ENCODE assay signal across 8 cellular contexts in the genomic region with DNA sequence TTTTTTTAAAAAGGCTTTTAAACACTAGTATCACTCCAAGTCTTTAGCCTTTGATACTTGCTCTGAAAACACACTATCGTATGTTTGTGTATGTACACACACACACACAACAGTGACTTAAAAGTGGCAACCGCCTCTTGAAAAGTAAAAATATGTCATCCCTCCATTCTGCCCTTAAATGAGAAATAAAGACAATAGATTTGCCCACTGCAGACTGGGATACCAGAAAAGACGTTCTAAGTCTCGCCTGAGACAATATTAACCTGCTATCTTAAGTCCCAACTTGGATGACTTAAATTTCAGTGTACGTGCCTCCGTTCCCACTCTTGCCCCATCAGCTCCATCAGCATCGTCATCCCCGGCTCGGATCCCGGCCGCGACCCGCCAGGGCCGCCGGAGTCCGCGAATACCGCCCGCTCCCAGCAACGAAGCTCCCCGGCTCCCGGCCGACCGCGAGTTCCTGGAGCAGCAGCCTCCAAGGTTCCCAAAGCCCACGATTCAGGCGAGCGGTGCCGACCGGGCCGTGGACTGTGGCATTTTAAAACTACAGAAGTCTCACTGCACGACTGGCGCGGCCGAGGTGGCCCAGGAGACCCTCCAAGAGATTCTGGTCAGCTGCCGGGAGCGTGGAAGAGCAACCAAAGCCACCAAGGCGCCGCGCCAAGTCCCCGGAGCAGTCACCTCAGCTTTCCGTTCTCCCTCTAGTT. TPM values are rescaled to one million over a fixed set of nuclear protein-coding genes. Genes with fewer than 3 reads are reported as not detected.
DNase-seq lines count a peak whose midpoint lies in the region; ATAC-seq and TF ChIP-seq lines count a peak whose summit lies in the region.

No MANE protein-coding gene starts in this region.

- peak; percentile 1 for ATAC-seq in left lung
- ATAC-seq in GM21528 (IDR thresholded peaks at IDR 0.05; ENCODE audit: low FRiP score, unreplicated experiment): no peak

- no peaks in the 10 kb centered on the region for H3K27me3 ChIP-seq in BLaER1 treated with 17β-estradiol and CSF1 and Interleukin-3, amounts not matched to agents 10 nM and 100 nM
- no peaks in the 10 kb centered on the region for H3K27me3 ChIP-seq in left lung

- intact Hi-C loops in left lung (cut with DNase I): no loop called here

- H3K4me3 ChIP-seq in BLaER1 treated with 17β-estradiol and CSF1 and Interleukin-3, amounts not matched to agents 10 nM and 100 nM: peak overlapping the region; percentile 81 to 98 (median 93)
- peak overlapping the region; percentile 64 to 92 for H3K4me3 ChIP-seq in left lung

- H3K36me3 ChIP-seq in BLaER1 treated with 17β-estradiol and CSF1 and Interleukin-3, amounts not matched to agents 10 nM and 100 nM: peaks cover 0 to 24% (median 11%) of the 10 kb centered on the region in 11 experiments; a peak in 12 of 22 replicates
- no peaks in the 10 kb centered on the region for H3K36me3 ChIP-seq in left lung

- no peaks in the 10 kb centered on the region for H3K9me3 ChIP-seq in BLaER1 treated with 17β-estradiol and CSF1 and Interleukin-3, amounts not matched to agents 10 nM and 100 nM (replicated peaks in 1 of 11)
- H3K9me3 ChIP-seq in left lung: no peaks in the 10 kb centered on the region

- peak overlapping the region; percentile 96 to 100 (median 99) for H3K9ac ChIP-seq in BLaER1 treated with 17β-estradiol and CSF1 and Interleukin-3, amounts not matched to agents 10 nM and 100 nM

- H3K4me1 ChIP-seq in BLaER1 treated with 17β-estradiol and CSF1 and Interleukin-3, amounts not matched to agents 10 nM and 100 nM: peaks cover 12 to 35% (median 28%) of the 10 kb centered on the region in 10 experiments
- H3K4me1 ChIP-seq in left lung: peaks cover 13 to 47% of the 10 kb centered on the region in 2 donors

- H4K20me1 ChIP-seq in BLaER1 treated with 17β-estradiol and CSF1 and Interleukin-3, amounts not matched to agents 10 nM and 100 nM: peaks cover 0 to 37% (median 16%) of the 10 kb centered on the region in 11 experiments; a peak in 16 of 22 replicates

- peak overlapping the region; percentile 96 to 100 (median 99) for H3K27ac ChIP-seq in BLaER1 treated with 17β-estradiol and CSF1 and Interleukin-3, amounts not matched to agents 10 nM and 100 nM
- H3K27ac ChIP-seq in cingulate gyrus (ENCODE audit: low read depth, low read length) (peak overlapping the region; percentile 96), left lung (peak overlapping the region; percentile 99)

- TF ChIP-seq CTCF in left lung (IDR thresholded peaks at IDR 0.05): no peak

- H3K4me2 ChIP-seq in BLaER1 treated with 17β-estradiol and CSF1 and Interleukin-3, amounts not matched to agents 10 nM and 100 nM: peak overlapping the region; percentile 35 to 94 (median 89)

- peak; percentile 49 for DNase-seq in HS-27A (ENCODE audit: low read depth)
- DNase-seq in T-helper 9 cell: peak; percentile 29
- peak; percentile 64 to 92 for DNase-seq in left lung
- DNase-seq in stimulated activated CD4-positive, alpha-beta T cell treated with anti-CD3 and anti-CD28 coated beads, Interleukin-4, amount 100 ng/mL, for 24 hours: peak; percentile 34
- DNase-seq in SKM-1 treated with dmso at 0.1 percent for 144 hours (lab: John Stamatoyannopoulos, UW; ENCODE audit: unreplicated experiment): no peak

RNA-seq across cellular contexts. Expression of gene ARID2, which starts 2.8 kb away (rescaled TPM):
- total RNA-seq in left lung: 10 to 100 TPM; 29.2 to 30.8 TPM
